ENCODE assay signal across 8 cellular contexts in the genomic region with DNA sequence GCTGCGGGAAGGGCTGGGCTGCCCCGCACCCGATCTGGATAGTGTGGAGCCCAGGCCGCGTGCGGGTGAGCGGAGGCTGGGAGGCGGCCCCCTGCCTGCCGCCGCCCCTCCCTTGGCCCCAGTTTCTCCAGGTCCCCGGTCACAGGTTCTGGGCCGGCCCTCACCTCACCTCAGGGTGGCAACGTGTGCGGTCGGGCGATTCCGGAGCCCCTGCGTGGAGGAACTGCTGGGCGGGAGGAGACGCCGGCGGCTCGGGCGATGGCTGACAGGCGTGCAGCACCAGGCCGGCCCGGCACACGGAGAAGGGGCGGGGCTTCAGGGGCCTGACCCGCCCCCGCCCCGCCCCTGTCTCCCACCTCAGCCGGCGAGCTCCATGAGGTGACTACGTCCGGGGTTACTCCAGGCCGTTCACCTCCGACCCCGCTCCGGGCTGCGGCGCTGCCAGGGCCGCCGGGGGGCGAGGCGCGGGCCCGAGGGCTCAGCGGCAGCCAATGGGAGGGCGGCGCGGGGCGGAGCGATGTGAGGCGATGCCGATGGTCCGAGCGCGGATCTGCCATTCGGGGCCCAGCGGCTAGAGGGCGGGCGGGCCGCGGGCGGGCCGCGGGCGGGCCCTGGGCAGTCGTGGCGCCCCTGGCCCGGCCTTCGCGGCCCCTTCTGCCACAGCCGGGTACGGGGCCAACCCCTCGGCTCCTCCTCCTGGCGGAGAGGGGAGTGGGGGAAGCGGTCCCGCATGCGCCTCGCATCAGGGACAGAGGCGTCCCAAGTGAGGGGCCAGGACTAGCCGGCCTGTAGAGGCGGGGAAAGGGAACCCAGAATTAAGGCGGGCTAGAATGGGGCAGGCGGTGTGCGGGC. TPM values are rescaled to one million over a fixed set of nuclear protein-coding genes. Genes with fewer than 3 reads are reported as not detected.
DNase-seq lines count a peak whose midpoint lies in the region; ATAC-seq and TF ChIP-seq lines count a peak whose summit lies in the region.

No MANE protein-coding gene starts in this region.

- H3K9me3 Mint-ChIP-seq in chondrocyte (ENCODE audit: low read depth): no peaks in the 10 kb centered on the region

- H3K4me1 Mint-ChIP-seq in chondrocyte (ENCODE audit: low read depth): peaks cover 31% of the 10 kb centered on the region

- ATAC-seq in GM19035 (IDR thresholded peaks at IDR 0.05; ENCODE audit: unreplicated experiment): peak; percentile 88
- peak; percentile 88 for ATAC-seq in HG03342 (IDR thresholded peaks at IDR 0.05; ENCODE audit: unreplicated experiment)

- peak; percentile 73 for TF ChIP-seq CTCF in chondrocyte (IDR thresholded peaks at IDR 0.05)

- no peaks in the 10 kb centered on the region for H3K27me3 Mint-ChIP-seq in chondrocyte (ENCODE audit: low read depth)

- H3K36me3 Mint-ChIP-seq in chondrocyte (ENCODE audit: low read depth): no peaks in the 10 kb centered on the region

- DNase-seq in Ammon's horn (ENCODE audit: low spot score) (peak; percentile 97), NCI-H446 treated with DMSO at 0.1 percent for 48 hours (lab: John Stamatoyannopoulos, UW) (peak; percentile 39), chondrocyte (ENCODE audit: low spot score) (peak; percentile 97), kidney tubule cell (ENCODE audit: low spot score) (peak; percentile 98)
- peak; percentile 79 for DNase-seq in activated CD4-positive, alpha-beta T cell treated with anti-CD3 and anti-CD28 coated beads for 1 hour
- DNase-seq in stimulated activated CD4-positive, alpha-beta T cell treated with anti-CD3 and anti-CD28 coated beads, Interleukin-1b, Interleukin-23, amount 100 ng/mL, for 1 hour (ENCODE audit: low read depth in 2 of 2): peak; percentile 59 to 78

- peak overlapping the region; percentile 77 for H3K27ac Mint-ChIP-seq in chondrocyte (ENCODE audit: unreplicated experiment)

- H3K4me3 Mint-ChIP-seq in chondrocyte (ENCODE audit: unreplicated experiment): peak overlapping the region; percentile 84

RNA-seq across cellular contexts. Expression of a gene that starts 16.7 kb away (rescaled TPM):
- total RNA-seq in chondrocyte: not detected in 3 replicates

RNA-seq across cellular contexts. Expression of a gene that starts 47.6 kb away (rescaled TPM):
- total RNA-seq in chondrocyte: 76.5 to 82.7 TPM (median 77.1 TPM) in 3 replicates

RNA-seq across cellular contexts. Expression of a gene that starts 47.6 kb away (rescaled TPM):
- 15.1 to 17.0 TPM (median 16.9 TPM) in 3 replicates for total RNA-seq in chondrocyte

Comparison
In these comparisons a context has a peak if more than half of its experiments do, and no peak if none do; other contexts are left out.
1. Peak in every context shown above with its lines: DNase-seq and ATAC-seq.
2. DNase-seq: peak in every context shown above with its lines; median percentile 98 in kidney tubule cell; 97 in Ammon's horn; 97 in chondrocyte; 79 in activated CD4-positive, alpha-beta T cell treated with anti-CD3 and anti-CD28 coated beads for 1 hour; 68 in stimulated activated CD4-positive, alpha-beta T cell treated with anti-CD3 and anti-CD28 coated beads, Interleukin-1b, Interleukin-23, amount 100 ng/mL, for 1 hour; 39 in NCI-H446 treated with DMSO at 0.1 percent for 48 hours.